15 cellular contexts compared by ENCODE assay signal in the genomic region with DNA sequence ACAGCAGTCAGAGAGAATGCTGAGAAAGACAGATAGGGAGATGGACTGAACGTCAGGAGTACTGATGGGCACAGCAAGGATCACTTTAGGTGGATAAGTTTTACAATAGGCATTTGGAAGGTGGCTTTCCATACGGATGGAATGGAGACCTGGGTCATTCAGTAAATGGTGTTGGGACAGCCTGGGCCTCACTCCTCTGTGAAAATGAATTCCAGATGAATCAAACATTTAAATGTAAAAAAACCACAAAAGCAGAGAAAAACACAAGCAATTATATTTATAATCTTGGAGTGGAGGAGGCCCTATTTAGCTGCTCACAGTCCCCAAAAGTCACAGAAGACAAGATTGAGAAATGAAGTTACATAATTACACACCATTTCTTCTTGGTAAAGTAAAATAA. TPM values are rescaled to one million over a fixed set of nuclear protein-coding genes. Genes with fewer than 3 reads are reported as not detected.
DNase-seq lines count a peak whose midpoint lies in the region; ATAC-seq and TF ChIP-seq lines count a peak whose summit lies in the region.
"Had no signal": no experiment of that assay in that cellular context is flagged by ENCODE, and none has a peak within 500 bp of the region (broad histone marks: within the 10 kb centered on the region; RNA-seq: fewer than 3 reads in every experiment).

No MANE protein-coding gene starts in this region.

- H3K36me3 ChIP-seq in GM23248 (ENCODE audit: low read depth) = no peaks in the 10 kb centered on the region

- peaks cover 20% of the 10 kb centered on the region for H3F3A ChIP-seq in GM23248 (ENCODE audit: insufficient read depth)

- peaks cover 0 to 4% (median 0%) of the 10 kb centered on the region in 5 experiments for H3K9me3 Mint-ChIP-seq in brain

- H2AFZ ChIP-seq in GM23248 = no peak overlapping the region

- no peaks in the 10 kb centered on the region for H3K9me2 ChIP-seq in GM23248 (ENCODE audit: insufficient read depth)

- H3K27ac Mint-ChIP-seq in brain = peak overlapping the region; percentile 17 to 83 (median 49)
- H3K27ac Mint-ChIP-seq: CD14-positive monocyte had no signal

- H3K79me2 ChIP-seq in GM23248 (ENCODE audit: insufficient read depth) = no peaks in the 10 kb centered on the region

- H3K27ac ChIP-seq in GM23248 = peak overlapping the region; percentile 57; the same call in 1 of the 2 replicates

- H3K4me1 Mint-ChIP-seq in brain = peaks cover 30% of the 10 kb centered on the region

- ATAC-seq in GM18909 (IDR thresholded peaks at IDR 0.05; ENCODE audit: poor library complexity, unreplicated experiment) = no peak

- in situ Hi-C loops in GM23248 (cut with MboI) = no loop called here

- H3K36me3 Mint-ChIP-seq in brain = no peaks in the 10 kb centered on the region
- H3K36me3 Mint-ChIP-seq: CD14-positive monocyte had no signal

- H3K27me3 Mint-ChIP-seq in brain = peaks cover 6% of the 10 kb centered on the region

- H4K20me1 ChIP-seq in GM23248 (ENCODE audit: insufficient read depth) = no peaks in the 10 kb centered on the region

- DNase-seq in GM23248 (peak; percentile 28), fibroblast of peridontal ligament (ENCODE audit: extremely low read depth) (peak; percentile 45), superior temporal gyrus (ENCODE audit: extremely low spot score) (peak; percentile 28), hypothalamus (lab: John Stamatoyannopoulos, UW) (no peak)
- no peak for DNase-seq in activated CD4-positive, alpha-beta T cell treated with anti-CD3 and anti-CD28 coated beads for 4 hours
- DNase-seq: AML-193, DMS 273 treated with DMSO at 0.1 percent for 48 hours, Kasumi-1, NCI-H1105, NCI-H1694, NCI-H510A treated with DMSO at 0.1 percent for 48 hours, NCI-H82 had no signal

- peaks cover 26% of the 10 kb centered on the region for H3K4me1 ChIP-seq in GM23248 (ENCODE audit: insufficient read depth)

- no peaks in the 10 kb centered on the region for H3K27me3 ChIP-seq in GM23248 (replicated peaks; ENCODE audit: insufficient read depth)

- H3K9ac ChIP-seq in GM23248 = peak overlapping the region; percentile 31

- peak overlapping the region; percentile 41 for H3K4me2 ChIP-seq in GM23248 (ENCODE audit: unreplicated experiment)

- H3K4me3 ChIP-seq in GM23248 = no peak overlapping the region

- H3K9me3 ChIP-seq in GM23248 (ENCODE audit: low read depth) = no peaks in the 10 kb centered on the region

- WGBS in GM23248 (ENCODE audit: low coverage in 1 of 2, low lambda C conversion rate in 2 of 2, missing lambda C conversion rate in 2 of 2), 2 experiments = 16 to 24% methylated on average over 2 of the region's 2 CpGs

- TF ChIP-seq CTCF in brain (conservative IDR thresholded peaks at IDR 0.05) = no peak

- H3K4me3 Mint-ChIP-seq in brain = no peak overlapping the region
- H3K4me3 Mint-ChIP-seq: CD14-positive monocyte had no signal

RNA-seq across cellular contexts. Expression of gene IL17D, which starts 4.7 kb away (rescaled TPM):
- 0.54 TPM in 1 of 2 replicates, not detected in the other for total RNA-seq in GM23248 (2014; rRNA removed; shearing (Covaris generic))
- polyA plus RNA-seq in GM23248 (2016; fragmentation: Nextera tagmentation; extraction: Ambion mirVana) (0.28 and 0.51 TPM in 2 replicates), brain (ENCODE audit: insufficient read depth, low read depth, low replicate concordance) (17.0 TPM)
- polyA plus RNA-seq: CD14-positive monocyte had no signal

Comparison
In these comparisons a context has a peak if more than half of its experiments do, and no peak if none do; other contexts are left out.
1. DNase-seq: peak in GM23248 (single experiment), fibroblast of peridontal ligament (single experiment) and superior temporal gyrus (single experiment); none in activated CD4-positive, alpha-beta T cell treated with anti-CD3 and anti-CD28 coated beads for 4 hours (0 of 2) and hypothalamus (0 of 51).
2. RNA of gene IL17D, which starts 4.7 kb away (polyA plus RNA-seq): 17.0 TPM in brain (single experiment); 0.28 to 0.51 TPM in GM23248; every median in the first group is over 10 times any median in the second.